In genomic region chr3:47414161-47414564, GRCh38 we compare ENCODE assay signal across 1 cellular context.
A peak's percentile ranks its signal among the peaks of the same experiment; 100 is the strongest.
TF ChIP-seq lines count a peak whose summit lies in the region.

No MANE protein-coding gene starts in this region.

TF ChIP-seq in HepG2, 621 proteins besides CTCF, POLR2A, EP300 and RAD21 (continued from another document and continues in another):
- TF ChIP-seq ZNF687 (CRISPR knock-in tag; IDR thresholded peaks at IDR 0.05) = peak; percentile 68
- TF ChIP-seq HNRNPK (IDR thresholded peaks at IDR 0.05; ENCODE audit: low read depth, low read length, poor library complexity, severe bottlenecking) = no peak
- peak; percentile 33; the same call in 1 of the 2 replicates for TF ChIP-seq JUND (CRISPR knock-in tag; IDR thresholded peaks at IDR 0.05)
- no peak for TF ChIP-seq ZFP36L2 (CRISPR knock-in tag; IDR thresholded peaks at IDR 0.05)
- TF ChIP-seq ATF7 (IDR thresholded peaks at IDR 0.05) = peak; percentile 64
- TF ChIP-seq ATF7 (CRISPR knock-in tag; IDR thresholded peaks at IDR 0.05) = no peak
- no peak for TF ChIP-seq THAP7 (CRISPR knock-in tag; IDR thresholded peaks at IDR 0.05)
- TF ChIP-seq PHF8 (CRISPR knock-in tag; IDR thresholded peaks at IDR 0.05) = no peak
- peak; percentile 79 for TF ChIP-seq RBM22 (optimal IDR thresholded peaks at IDR 0.05; ENCODE audit: low read length)
- no peak for TF ChIP-seq CEBPZ (IDR thresholded peaks at IDR 0.05; ENCODE audit: low read length)
- TF ChIP-seq ZNF121 (CRISPR knock-in tag; IDR thresholded peaks at IDR 0.05) = peak; percentile 62; the same call in 1 of the 2 replicates
- TF ChIP-seq ZBTB21 (CRISPR knock-in tag; IDR thresholded peaks at IDR 0.05) = peak; percentile 67
- 0 out of 2 replicates have a peak, but pooled peaks have one; percentile 8 for TF ChIP-seq CEBPG (CRISPR knock-in tag; IDR thresholded peaks at IDR 0.05)
- no peak for TF ChIP-seq KMT2B (CRISPR knock-in tag; IDR thresholded peaks at IDR 0.05)
- 0 out of 2 replicates have a peak, but pooled peaks have one; percentile 32 for TF ChIP-seq TARDBP (CRISPR knock-in tag; IDR thresholded peaks at IDR 0.05)
- TF ChIP-seq POGK (CRISPR knock-in tag; conservative IDR thresholded peaks at IDR 0.05) = 0 out of 2 replicates have a peak, but pooled peaks have one; percentile 29
- 0 out of 2 replicates have a peak, but pooled peaks have one; percentile 42 for TF ChIP-seq SP4 (CRISPR knock-in tag; IDR thresholded peaks at IDR 0.05)
- TF ChIP-seq SAP130 (CRISPR knock-in tag; IDR thresholded peaks at IDR 0.05; ENCODE audit: low read depth) = peak; percentile 36; the same call in 1 of the 2 replicates
- peak; percentile 27; the same call in 1 of the 2 replicates for TF ChIP-seq ZNF501 (CRISPR knock-in tag; IDR thresholded peaks at IDR 0.05)
- TF ChIP-seq KAT7 (CRISPR knock-in tag; IDR thresholded peaks at IDR 0.05; ENCODE audit: borderline replicate concordance) = no peak
- 0 out of 2 replicates have a peak, but pooled peaks have one; percentile 13 for TF ChIP-seq POLR2AphosphoS5 (IDR thresholded peaks at IDR 0.05; ENCODE audit: low read depth, low read length)
- TF ChIP-seq ZBTB10 (CRISPR knock-in tag; IDR thresholded peaks at IDR 0.05; ENCODE audit: borderline replicate concordance) = no peak
- TF ChIP-seq NONO (IDR thresholded peaks at IDR 0.05) = no peak
- TF ChIP-seq NONO (CRISPR knock-in tag; conservative IDR thresholded peaks at IDR 0.05) = 0 out of 2 replicates have a peak, but pooled peaks have one; percentile 42
- TF ChIP-seq PITX1 (CRISPR knock-in tag; IDR thresholded peaks at IDR 0.05) = peak; percentile 77; the same call in 1 of the 2 replicates
- peak; percentile 36; the same call in 1 of the 2 replicates for TF ChIP-seq NR2F6 (IDR thresholded peaks at IDR 0.05)
- peak; percentile 49; the same call in 1 of the 2 replicates for TF ChIP-seq NR2F6 (CRISPR knock-in tag; IDR thresholded peaks at IDR 0.05)
- TF ChIP-seq ATF4 (CRISPR knock-in tag; IDR thresholded peaks at IDR 0.05) = peak in 1 of 2 experiments; percentile 43; a peak in 1 of 4 replicates
- no peak for TF ChIP-seq ZNF580 (CRISPR knock-in tag; IDR thresholded peaks at IDR 0.05; ENCODE audit: borderline replicate concordance, low read depth)
- TF ChIP-seq TBL1XR1 (IDR thresholded peaks at IDR 0.05; ENCODE audit: borderline replicate concordance, low read length, partially characterized antibody) = no peak
- TF ChIP-seq ZNF460 (CRISPR knock-in tag; IDR thresholded peaks at IDR 0.05; ENCODE audit: borderline replicate concordance) = no peak
- no peak for TF ChIP-seq ZNF256 (CRISPR knock-in tag; conservative IDR thresholded peaks at IDR 0.05)
- TF ChIP-seq ZBTB25 (CRISPR knock-in tag; IDR thresholded peaks at IDR 0.05) = no peak
- TF ChIP-seq CREB1 (IDR thresholded peaks at IDR 0.05) = peak; percentile 54
- no peak for TF ChIP-seq CREB1 (CRISPR knock-in tag; IDR thresholded peaks at IDR 0.05)
- TF ChIP-seq HIVEP1 (CRISPR knock-in tag; IDR thresholded peaks at IDR 0.05) = peak; percentile 53; the same call in 1 of the 2 replicates
- no peak for TF ChIP-seq PCBP2 (optimal IDR thresholded peaks at IDR 0.05; ENCODE audit: low read depth, low read length, poor library complexity, severe bottlenecking)
- TF ChIP-seq NR2C2 (CRISPR knock-in tag; IDR thresholded peaks at IDR 0.05; ENCODE audit: borderline replicate concordance) = peak; percentile 22; the same call in 1 of the 2 replicates
- no peak for TF ChIP-seq EED (CRISPR knock-in tag; IDR thresholded peaks at IDR 0.05)
- TF ChIP-seq ZBTB34 (CRISPR knock-in tag; IDR thresholded peaks at IDR 0.05) = no peak
